24 cellular contexts compared by ENCODE assay signal in genomic region chr4:1932736-1933135, GRCh38.
"Had no signal": no experiment of that assay in that cellular context is flagged by ENCODE, and none has a peak within 500 bp of the region (broad histone marks: within the 10 kb centered on the region; RNA-seq: fewer than 3 reads in every experiment).

No MANE protein-coding gene starts in this region.

- H3K9me3 Mint-ChIP-seq: immature natural killer cell; natural killer cell; stimulated activated naive CD8-positive, alpha-beta T cell treated with anti-CD3 and anti-CD28 coated beads, Interleukin-15, amount 100 ng/mL, for 72 hours had no signal

- H3K9me3 ChIP-seq: lower lobe of right lung, neutrophil, suprapubic skin, transverse colon, upper lobe of right lung, uterus had no signal

- H3K4me2 ChIP-seq: smooth muscle cell had no signal

- H3K27ac Mint-ChIP-seq: immature natural killer cell; natural killer cell; stimulated activated naive CD8-positive, alpha-beta T cell treated with anti-CD3 and anti-CD28 coated beads, Interleukin-15, amount 100 ng/mL, for 72 hours had no signal

- H3K4me3 Mint-ChIP-seq: immature natural killer cell; natural killer cell; stimulated activated naive CD8-positive, alpha-beta T cell treated with anti-CD3 and anti-CD28 coated beads, Interleukin-15, amount 100 ng/mL, for 72 hours had no signal

- DNase-seq: dorsolateral prefrontal cortex; effector CD4-positive, alpha-beta T cell; hypothalamus; immature natural killer cell; islet precursor cell; left ventricle myocardium superior; lower lobe of right lung; natural killer cell; stimulated activated CD4-positive, alpha-beta T cell treated with anti-CD3 and anti-CD28 coated beads, Interleukin-12 subunit alpha, Interleukin-12 subunit beta, amount 100 ng/mL, for 4 hours; stimulated activated CD4-positive, alpha-beta T cell treated with anti-CD3 and anti-CD28 coated beads, Interleukin-1b, Interleukin-23, amount 100 ng/mL, for 48 hours; stimulated activated CD4-positive, alpha-beta T cell treated with anti-CD3 and anti-CD28 coated beads, Interleukin-4, amount 100 ng/mL, for 1 hour; stimulated activated CD8-positive, alpha-beta memory T cell treated with anti-CD3 and anti-CD28 coated beads, Interleukin-4, amount 100 ng/mL, for 48 hours; stimulated activated naive CD4-positive, alpha-beta T cell; stimulated activated naive CD8-positive, alpha-beta T cell treated with anti-CD3 and anti-CD28 coated beads, Interleukin-15, amount 100 ng/mL, for 72 hours; transverse colon; upper lobe of right lung; uterus had no signal

- H3K27ac ChIP-seq: dorsolateral prefrontal cortex, lower lobe of right lung, neutrophil, parathyroid adenoma, suprapubic skin, transverse colon, upper lobe of right lung, uterus had no signal

- H3K27me3 ChIP-seq: dorsolateral prefrontal cortex, neutrophil, suprapubic skin, transverse colon, upper lobe of right lung, uterus had no signal

- FAIRE-seq: frontal cortex had no signal

- ATAC-seq: left ventricle myocardium superior; natural killer cell; sciatic nerve; stimulated activated naive CD8-positive, alpha-beta T cell treated with anti-CD3 and anti-CD28 coated beads, Interleukin-15, amount 100 ng/mL, for 72 hours had no signal

- H3K9ac ChIP-seq: parathyroid adenoma had no signal

- H3K27me3 Mint-ChIP-seq: progenitor cell of endocrine pancreas; stimulated activated naive CD8-positive, alpha-beta T cell treated with anti-CD3 and anti-CD28 coated beads, Interleukin-15, amount 100 ng/mL, for 72 hours had no signal

- H3K4me3 ChIP-seq: dorsolateral prefrontal cortex, lower lobe of right lung, smooth muscle cell, suprapubic skin, transverse colon, upper lobe of right lung, uterus had no signal

- H3K36me3 ChIP-seq: uterus had no signal

- H2AFZ ChIP-seq: parathyroid adenoma had no signal

- H3K4me1 ChIP-seq: lower lobe of right lung, parathyroid adenoma, suprapubic skin, transverse colon, upper lobe of right lung, uterus had no signal
